In the genomic region with DNA sequence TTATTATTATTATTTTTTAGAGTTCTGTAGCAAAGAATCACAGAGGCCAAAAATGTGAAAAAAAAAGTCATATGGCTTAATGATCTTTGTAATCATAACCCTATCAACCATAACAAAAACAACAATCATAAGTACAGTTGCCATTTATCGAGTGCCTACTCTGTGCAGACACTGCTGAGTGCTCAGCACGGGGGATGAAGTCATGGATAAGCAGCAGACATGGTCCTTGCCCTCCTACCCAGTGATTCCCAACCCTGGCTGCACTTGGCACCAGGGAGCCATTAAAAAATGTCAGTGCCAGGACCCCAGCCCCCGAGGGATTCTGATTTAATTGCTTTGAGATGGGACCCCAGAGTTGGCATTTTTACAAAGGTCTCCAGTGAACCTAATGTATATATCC, we compare ENCODE assay signal across 1 cellular context.
TF ChIP-seq lines count a peak whose summit lies in the region.

No MANE protein-coding gene starts in this region.

TF ChIP-seq in GM12878, 131 proteins besides CTCF, POLR2A, EP300 and RAD21:
- TF ChIP-seq FOXM1 (IDR thresholded peaks at IDR 0.05; ENCODE audit: low read depth, low read length) (0 out of 2 replicates have a peak, but pooled peaks have one; percentile 4), SMAD1 (IDR thresholded peaks at IDR 0.05; ENCODE audit: low read depth, partially characterized antibody) (no peak)
